Comparison of ENCODE assay signal across 1 cellular context in genomic region chr19:40594251-40594650, GRCh38.
TF ChIP-seq lines count a peak whose summit lies in the region.

No MANE protein-coding gene starts in this region.

TF ChIP-seq in K562, 482 proteins besides CTCF, POLR2A, EP300 and RAD21 (continued from another document):
- TF ChIP-seq YY1 (IDR thresholded peaks at IDR 0.05; ENCODE audit: borderline replicate concordance in 1 of 3, control insufficient read depth in 1 of 3, extremely low read depth in 1 of 3, insufficient read depth in 3 of 3, insufficient read length in 1 of 3, insufficient replicate concordance in 2 of 3, low read depth in 1 of 3, low read length in 2 of 3): no peak
- TF ChIP-seq MLX (CRISPR knock-in tag; conservative IDR thresholded peaks at IDR 0.05): no peak
- TF ChIP-seq KDM1A (IDR thresholded peaks at IDR 0.05): peak; percentile 42 to 50; a peak in 2 of 4 replicates
- TF ChIP-seq CBX8 (IDR thresholded peaks at IDR 0.05; ENCODE audit: borderline replicate concordance, extremely low read depth, low read depth, low read length, poor library complexity, severe bottlenecking): no peak
- TF ChIP-seq RFX1 (IDR thresholded peaks at IDR 0.05): peak; percentile 96
- TF ChIP-seq COPS2 (conservative IDR thresholded peaks at IDR 0.05): no peak
- peak in 1 of 2 experiments; percentile 56; a peak in 1 of 4 replicates for TF ChIP-seq CSDE1 (IDR thresholded peaks at IDR 0.05)
- TF ChIP-seq, protein P1, sequence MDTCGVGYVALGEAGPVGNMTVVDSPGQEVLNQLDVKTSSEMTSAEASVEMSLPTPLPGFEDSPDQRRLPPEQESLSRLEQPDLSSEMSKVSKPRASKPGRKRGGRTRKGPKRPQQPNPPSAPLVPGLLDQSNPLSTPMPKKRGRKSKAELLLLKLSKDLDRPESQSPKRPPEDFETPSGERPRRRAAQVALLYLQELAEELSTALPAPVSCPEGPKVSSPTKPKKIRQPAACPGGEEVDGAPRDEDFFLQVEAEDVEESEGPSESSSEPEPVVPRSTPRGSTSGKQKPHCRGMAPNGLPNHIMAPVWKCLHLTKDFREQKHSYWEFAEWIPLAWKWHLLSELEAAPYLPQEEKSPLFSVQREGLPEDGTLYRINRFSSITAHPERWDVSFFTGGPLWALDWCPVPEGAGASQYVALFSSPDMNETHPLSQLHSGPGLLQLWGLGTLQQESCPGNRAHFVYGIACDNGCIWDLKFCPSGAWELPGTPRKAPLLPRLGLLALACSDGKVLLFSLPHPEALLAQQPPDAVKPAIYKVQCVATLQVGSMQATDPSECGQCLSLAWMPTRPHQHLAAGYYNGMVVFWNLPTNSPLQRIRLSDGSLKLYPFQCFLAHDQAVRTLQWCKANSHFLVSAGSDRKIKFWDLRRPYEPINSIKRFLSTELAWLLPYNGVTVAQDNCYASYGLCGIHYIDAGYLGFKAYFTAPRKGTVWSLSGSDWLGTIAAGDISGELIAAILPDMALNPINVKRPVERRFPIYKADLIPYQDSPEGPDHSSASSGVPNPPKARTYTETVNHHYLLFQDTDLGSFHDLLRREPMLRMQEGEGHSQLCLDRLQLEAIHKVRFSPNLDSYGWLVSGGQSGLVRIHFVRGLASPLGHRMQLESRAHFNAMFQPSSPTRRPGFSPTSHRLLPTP (IDR thresholded peaks at IDR 0.05; ENCODE audit: borderline replicate concordance, extremely low read depth, insufficient read length): no peak
